ENCODE assay signal across 9 cellular contexts in genomic region chr13:27878274-27878673, GRCh38. TPM values are rescaled to one million over a fixed set of nuclear protein-coding genes. Genes with fewer than 3 reads are reported as not detected.
"Had no signal": no experiment of that assay in that cellular context is flagged by ENCODE, and none has a peak within 500 bp of the region (broad histone marks: within the 10 kb centered on the region; RNA-seq: fewer than 3 reads in every experiment).

No MANE protein-coding gene starts in this region.

- H3K4me3 ChIP-seq: K562 had no signal

- FAIRE-seq: HTR-8/SVneo, K562 had no signal

- H3K9ac ChIP-seq: KMS-11 had no signal

- ATAC-seq: K562 had no signal

- H3K27ac ChIP-seq: HL-60, KMS-11 had no signal

- H3K27ac Mint-ChIP-seq: IgD-negative memory B cell had no signal

- H3K4me1 Mint-ChIP-seq: IgD-negative memory B cell had no signal

- H3K4me2 ChIP-seq: KMS-11 had no signal

- DNase-seq: IMR-90, KBM-7, KG1 had no signal

- H3K36me3 Mint-ChIP-seq: IgD-negative memory B cell had no signal

- H3K4me3 Mint-ChIP-seq: IgD-negative memory B cell had no signal

RNA-seq across cellular contexts. Expression of gene PDX1, which starts 41.5 kb away (rescaled TPM):
- total RNA-seq: HT1080, IMR-90, K562 had no signal
- polyA plus RNA-seq: IgD-negative memory B cell, IMR-90, K562 had no signal
